ENCODE assay signal across 16 cellular contexts in genomic region chr16:52547834-52548215, GRCh38. TPM values are rescaled to one million over a fixed set of nuclear protein-coding genes. Genes with fewer than 3 reads are reported as not detected.
DNase-seq lines count a peak whose midpoint lies in the region; TF ChIP-seq lines count a peak whose summit lies in the region.
"Had no signal": no experiment of that assay in that cellular context is flagged by ENCODE, and none has a peak within 500 bp of the region (broad histone marks: within the 10 kb centered on the region; RNA-seq: fewer than 3 reads in every experiment).

No MANE protein-coding gene starts in this region.

- TF ChIP-seq POLR2A in esophagus squamous epithelium (IDR thresholded peaks at IDR 0.05): no peak

- TF ChIP-seq CTCF in dorsolateral prefrontal cortex (IDR thresholded peaks at IDR 0.05 in 54 of 56, conservative IDR thresholded peaks at IDR 0.05 in 2 of 56; ENCODE audit: low read depth in 1 of 56, partially characterized antibody in 56 of 56) (no peak), esophagus squamous epithelium (IDR thresholded peaks at IDR 0.05) (no peak), foreskin fibroblast (IDR thresholded peaks at IDR 0.05; ENCODE audit: low read depth, low read length) (no peak)

- no peaks in the 10 kb centered on the region; a peak in 1 of 22 replicates for H4K20me1 ChIP-seq in BLaER1 treated with 17β-estradiol and CSF1 and Interleukin-3, amounts not matched to agents 10 nM and 100 nM

- H3K4me1 ChIP-seq in BLaER1 treated with 17β-estradiol and CSF1 and Interleukin-3, amounts not matched to agents 10 nM and 100 nM: peaks cover 11 to 30% (median 26%) of the 10 kb centered on the region in 10 experiments; a peak in 19 of 20 replicates
- H3K4me1 ChIP-seq in mucosa of rectum (ENCODE audit: control insufficient read depth in 2 of 2, insufficient read depth in 2 of 2, low read length in 2 of 2) (peaks cover 5 to 24% of the 10 kb centered on the region in 2 donors), esophagus squamous epithelium (peaks cover 6 to 23% (median 12%) of the 10 kb centered on the region in 3 donors)
- H3K4me1 ChIP-seq: BE2C had no signal

- H3K4me3 ChIP-seq in BLaER1 treated with 17β-estradiol and CSF1 and Interleukin-3, amounts not matched to agents 10 nM and 100 nM: peak overlapping the region in 3 of 10 experiments; percentile 64 to 77 (median 72); a peak in 4 of 20 replicates
- peak overlapping the region; percentile 53 for H3K4me3 ChIP-seq in H7 (ENCODE audit: insufficient read depth, low read depth, low read length)
- H3K4me3 ChIP-seq in dorsolateral prefrontal cortex: peak overlapping the region in 30 of 59 donors; percentile 0 to 76 (median 64)
- H3K4me3 ChIP-seq in mucosa of rectum (ENCODE audit: low read length in 2 of 2): peak overlapping the region; percentile 63 to 77
- H3K4me3 ChIP-seq in esophagus squamous epithelium: no peak overlapping the region
- no peak overlapping the region for H3K4me3 ChIP-seq in foreskin fibroblast (ENCODE audit: low read depth in 1 of 2, low read length in 2 of 2)
- H3K4me3 ChIP-seq: GM23248, lung had no signal

- H3K9ac ChIP-seq in BLaER1 treated with 17β-estradiol and CSF1 and Interleukin-3, amounts not matched to agents 10 nM and 100 nM: no peak overlapping the region
- H3K9ac ChIP-seq in mucosa of rectum (ENCODE audit: low read depth in 1 of 2, low read length in 2 of 2): peak overlapping the region; percentile 44 to 85
- H3K9ac ChIP-seq: GM23248, SK-N-SH had no signal

- WGBS in esophagus squamous epithelium, 2 donors: 44 to 53% methylated on average over 8 of the region's 8 CpGs

- H3K9me3 ChIP-seq in BLaER1 treated with 17β-estradiol and CSF1 and Interleukin-3, amounts not matched to agents 10 nM and 100 nM (replicated peaks in 1 of 11): no peaks in the 10 kb centered on the region
- H3K9me3 ChIP-seq in mucosa of rectum (ENCODE audit: control insufficient read depth in 2 of 2, low read length in 2 of 2) (no peaks in the 10 kb centered on the region), esophagus squamous epithelium (no peaks in the 10 kb centered on the region)
- H3K9me3 ChIP-seq: BE2C, SK-N-SH had no signal

- intact Hi-C loops in dorsolateral prefrontal cortex (cut with DNase I): loop anchor here in 1 of 2 donors (10.0 kb wide), 1 partner anchor 93 kb away; no protein-coding TSS in a partner anchor
- intact Hi-C loops in esophagus squamous epithelium (cut with DNase I): no loop called here

- peaks cover 27 to 53% (median 39%) of the 10 kb centered on the region in 11 experiments for H3K27me3 ChIP-seq in BLaER1 treated with 17β-estradiol and CSF1 and Interleukin-3, amounts not matched to agents 10 nM and 100 nM
- peaks cover 40% of the 10 kb centered on the region for H3K27me3 ChIP-seq in H7 (ENCODE audit: control insufficient read depth, insufficient read depth, low read length)
- peaks cover 0 to 48% (median 25%) of the 10 kb centered on the region in 45 donors for H3K27me3 ChIP-seq in dorsolateral prefrontal cortex
- no peaks in the 10 kb centered on the region for H3K27me3 ChIP-seq in mucosa of rectum (ENCODE audit: control insufficient read depth in 2 of 2, insufficient read depth in 2 of 2, low read length in 2 of 2)
- H3K27me3 ChIP-seq in esophagus squamous epithelium: peaks cover 0 to 82% (median 7%) of the 10 kb centered on the region in 4 donors

- H3K27ac ChIP-seq in BLaER1 treated with 17β-estradiol and CSF1 and Interleukin-3, amounts not matched to agents 10 nM and 100 nM: no peak overlapping the region
- peak overlapping the region in 16 of 59 donors; percentile 1 to 72 (median 30) for H3K27ac ChIP-seq in dorsolateral prefrontal cortex
- peak overlapping the region; percentile 67 to 74 for H3K27ac ChIP-seq in mucosa of rectum (ENCODE audit: low read depth in 2 of 2, low read length in 2 of 2)
- H3K27ac ChIP-seq in esophagus squamous epithelium: no peak overlapping the region
- H3K27ac ChIP-seq: GM23248 had no signal

- no peaks in the 10 kb centered on the region for H3K36me3 ChIP-seq in BLaER1 treated with 17β-estradiol and CSF1 and Interleukin-3, amounts not matched to agents 10 nM and 100 nM
- no peaks in the 10 kb centered on the region for H3K36me3 ChIP-seq in H7 (replicated peaks; ENCODE audit: control insufficient read depth, insufficient read depth, low read length)
- no peaks in the 10 kb centered on the region for H3K36me3 ChIP-seq in mucosa of rectum (ENCODE audit: control insufficient read depth in 2 of 2, insufficient read depth in 2 of 2, low read length in 2 of 2)
- no peaks in the 10 kb centered on the region for H3K36me3 ChIP-seq in esophagus squamous epithelium
- H3K36me3 ChIP-seq: BE2C had no signal

- DNase-seq in H7 (no peak), dorsolateral prefrontal cortex (no peak), KG1 (lab: John Stamatoyannopoulos, UW) (no peak), esophagus squamous epithelium (lab: John Stamatoyannopoulos, UW) (no peak), COR-L47 (lab: John Stamatoyannopoulos, UW) (no peak), foreskin fibroblast (no peak)
- DNase-seq: activated CD4-positive, alpha-beta memory T cell treated with anti-CD3 and anti-CD28 coated beads for 36 hours; BE2C; GM23248; OCI-M1; stimulated activated naive CD4-positive, alpha-beta T cell treated with Interleukin-2 at 50 U/mL for 16 hours had no signal

- H3K4me2 ChIP-seq in BLaER1 treated with 17β-estradiol and CSF1 and Interleukin-3, amounts not matched to agents 10 nM and 100 nM: peak overlapping the region in 10 of 11 experiments; percentile 72 to 97 (median 94); a peak in 14 of 22 replicates
- H3K4me2 ChIP-seq: SK-N-SH had no signal

RNA-seq across cellular contexts. Expression of gene TOX3, which starts 0.9 kb away (rescaled TPM):
- 14.1 and 18.1 TPM in 2 replicates for total RNA-seq in H7 (2014; rRNA removed; shearing (Covaris generic))
- total RNA-seq in dorsolateral prefrontal cortex (10 to 100 TPM in 6 of 120 experiments, 1 to 10 TPM in 114; 2.1 to 13.9 (median 6.0) TPM), esophagus squamous epithelium (1 to 10 TPM in 1 of 4 donors, under 1 TPM in 2, not detected in 1; 0.09 to 1.1 (median 0.11) TPM)
- total RNA-seq: activated CD4-positive, alpha-beta memory T cell treated with anti-CD3 and anti-CD28 coated beads for 36 hours; GM23248; osteoblast had no signal

Comparison
In these comparisons a context has a peak if more than half of its experiments do, and no peak if none do; other contexts are left out.
1. H3K27ac ChIP-seq: peak in mucosa of rectum (2 of 2); none in BLaER1 treated with 17β-estradiol and CSF1 and Interleukin-3, amounts not matched to agents 10 nM and 100 nM (0 of 11) and esophagus squamous epithelium (0 of 4).
2. H3K4me3 ChIP-seq: peak in H7 (single experiment), dorsolateral prefrontal cortex (30 of 59) and mucosa of rectum (2 of 2); none in esophagus squamous epithelium (0 of 4) and foreskin fibroblast (0 of 2).
3. H3K9ac ChIP-seq: peak in mucosa of rectum (2 of 2); none in BLaER1 treated with 17β-estradiol and CSF1 and Interleukin-3, amounts not matched to agents 10 nM and 100 nM (0 of 11).